Comparison of ENCODE assay signal across 1 cellular context in genomic region chr17:1762233-1762905, GRCh38.
TF ChIP-seq lines count a peak whose summit lies in the region.

No MANE protein-coding gene starts in this region.

TF ChIP-seq in HCT116, 20 proteins besides CTCF, POLR2A, EP300 and RAD21:
- no peak for TF ChIP-seq EZH2phosphoT487 (IDR thresholded peaks at IDR 0.05; ENCODE audit: borderline replicate concordance)
- TF ChIP-seq ATF3 (IDR thresholded peaks at IDR 0.05) = no peak
- no peak for TF ChIP-seq ELF1 (IDR thresholded peaks at IDR 0.05; ENCODE audit: borderline replicate concordance, low read depth)
- no peak for TF ChIP-seq CEBPB (IDR thresholded peaks at IDR 0.05; ENCODE audit: low read depth)
- TF ChIP-seq SRF (IDR thresholded peaks at IDR 0.05; ENCODE audit: low read depth) = no peak
- TF ChIP-seq SIN3A (IDR thresholded peaks at IDR 0.05; ENCODE audit: low read depth) = no peak
- TF ChIP-seq EGR1 (IDR thresholded peaks at IDR 0.05; ENCODE audit: low read depth) = no peak
- TF ChIP-seq FOSL1 (IDR thresholded peaks at IDR 0.05; ENCODE audit: low read depth) = no peak
- no peak for TF ChIP-seq ZNF274 (IDR thresholded peaks at IDR 0.05; ENCODE audit: low read depth, low read length)
- no peak for TF ChIP-seq ZBTB33 (IDR thresholded peaks at IDR 0.05; ENCODE audit: extremely low read depth, insufficient replicate concordance, low read length)
- TF ChIP-seq CBX3 (IDR thresholded peaks at IDR 0.05; ENCODE audit: low read depth) = no peak
- TF ChIP-seq ZFX (IDR thresholded peaks at IDR 0.05) = no peak
- TF ChIP-seq POLR2AphosphoS5 (IDR thresholded peaks at IDR 0.05; ENCODE audit: low read depth, low read length) = no peak
- TF ChIP-seq REST (IDR thresholded peaks at IDR 0.05; ENCODE audit: low read depth) = no peak
- no peak for TF ChIP-seq TCF7L2 (IDR thresholded peaks at IDR 0.05; ENCODE audit: borderline replicate concordance, extremely low read depth, insufficient read depth, insufficient read length)
- TF ChIP-seq SP1 (IDR thresholded peaks at IDR 0.05; ENCODE audit: low read depth) = no peak
- TF ChIP-seq JUND (IDR thresholded peaks at IDR 0.05) = no peak
- TF ChIP-seq MAX (IDR thresholded peaks at IDR 0.05) = no peak
